12 cellular contexts compared by ENCODE assay signal in the genomic region with DNA sequence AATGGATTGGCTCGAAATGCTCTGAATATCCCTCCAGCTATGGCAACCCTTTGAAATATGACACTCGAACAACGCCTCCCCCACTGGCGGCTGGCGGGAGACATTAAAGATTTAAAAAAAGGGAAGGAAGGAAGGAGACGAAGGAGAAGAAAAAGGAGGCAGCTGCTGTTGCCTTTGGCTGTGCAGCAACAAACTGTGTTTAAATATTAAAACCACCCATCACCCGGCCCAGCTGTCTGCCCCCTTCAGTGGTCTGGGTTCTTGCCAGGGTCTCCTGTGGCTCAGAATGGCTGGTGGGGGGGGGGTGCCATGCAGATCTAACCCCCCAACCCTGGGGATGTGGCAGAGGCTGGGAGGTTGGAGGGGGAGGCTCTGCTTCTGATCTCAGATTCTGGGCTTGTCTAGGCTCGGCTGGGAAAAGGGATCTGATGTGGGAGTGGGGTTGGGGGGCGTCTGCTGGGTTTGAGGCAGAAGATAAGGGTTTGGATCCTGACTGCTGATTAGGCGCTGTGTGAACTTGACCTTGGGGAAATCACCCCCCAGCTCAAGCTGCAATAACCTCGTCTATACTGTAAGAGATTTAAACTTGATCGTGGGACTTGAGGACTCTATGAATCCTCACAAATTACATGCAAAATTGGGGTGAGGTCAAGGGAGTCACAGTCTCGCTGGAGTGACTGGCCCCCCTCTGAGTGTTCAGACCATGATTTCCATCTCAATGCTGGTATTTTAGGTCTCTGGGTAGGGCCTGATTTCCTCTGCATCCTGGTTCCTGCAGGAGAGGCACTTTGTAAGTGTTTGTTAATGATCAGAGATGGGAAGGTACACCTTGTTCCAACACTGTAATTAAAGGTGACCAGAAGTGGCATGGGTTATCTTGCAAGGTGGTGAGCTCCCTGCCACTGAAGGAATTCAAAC. TPM values are rescaled to one million over a fixed set of nuclear protein-coding genes. Genes with fewer than 3 reads are reported as not detected.
DNase-seq lines count a peak whose midpoint lies in the region; ATAC-seq, FAIRE-seq and TF ChIP-seq lines count a peak whose summit lies in the region.
"Had no signal": no experiment of that assay in that cellular context is flagged by ENCODE, and none has a peak within 500 bp of the region (broad histone marks: within the 10 kb centered on the region; RNA-seq: fewer than 3 reads in every experiment).

No MANE protein-coding gene starts in this region.

- peak overlapping the region; percentile 77; the same call in 1 of the 2 replicates for H2BK15ac ChIP-seq in H1 (ENCODE audit: low read length)

- H3K23ac ChIP-seq in H1 (ENCODE audit: insufficient read length): no peak overlapping the region

- peaks cover 7% of the 10 kb centered on the region for H3K4me1 Mint-ChIP-seq in activated T-cell treated with anti-CD3 and anti-CD28 coated beads, Interleukin-2, amount 50 U/mL, for 72 hours (ENCODE audit: low read depth)
- peaks cover 1% of the 10 kb centered on the region for H3K4me1 Mint-ChIP-seq in activated T-cell treated with anti-CD3 and anti-CD28 coated beads, Interleukin-2, amount 50 U/mL, for 4 hours (ENCODE audit: low read depth)
- no peaks in the 10 kb centered on the region for H3K4me1 Mint-ChIP-seq in activated naive CD8-positive, alpha-beta T cell treated with anti-CD3 and anti-CD28 coated beads for 36 hours

- H3K18ac ChIP-seq in H1 (ENCODE audit: extremely low read depth, low read length): peak overlapping the region; percentile 73

- CTCF ChIA-PET in H1 (lab: Charles Lee; ENCODE audit: partially characterized antibody): interaction anchor here (0.6 to 5.6 kb wide), 7 partner anchors 6 to 425 kb away, joined by 3 to 55 read pairs (median 3); no protein-coding TSS in a partner anchor

- H3K56ac ChIP-seq in H1 (replicated peaks; ENCODE audit: insufficient read length, low read depth, low read length): no peak overlapping the region

- peak overlapping the region; percentile 58 for H3K27ac Mint-ChIP-seq in activated T-cell treated with anti-CD3 and anti-CD28 coated beads, Interleukin-2, amount 50 U/mL, for 72 hours
- H3K27ac Mint-ChIP-seq in activated naive CD8-positive, alpha-beta T cell treated with anti-CD3 and anti-CD28 coated beads for 36 hours: no peak overlapping the region

- H3K4me3 Mint-ChIP-seq in activated T-cell treated with anti-CD3 and anti-CD28 coated beads, Interleukin-2, amount 50 U/mL, for 72 hours: no peak overlapping the region
- H3K4me3 Mint-ChIP-seq in activated T-cell treated with anti-CD3 and anti-CD28 coated beads, Interleukin-2, amount 50 U/mL, for 4 hours: no peak overlapping the region
- H3K4me3 Mint-ChIP-seq in activated naive CD8-positive, alpha-beta T cell treated with anti-CD3 and anti-CD28 coated beads for 36 hours: no peak overlapping the region

- H3K27me3 ChIP-seq in H1 (replicated peaks in 1 of 4; ENCODE audit: control insufficient read depth in 3 of 4, extremely low read depth in 1 of 4, insufficient read depth in 3 of 4, low read length in 3 of 4): peaks cover 0 to 13% (median 5%) of the 10 kb centered on the region in 4 experiments; a peak in 5 of 7 replicates
- H3K27me3 ChIP-seq in testis: no peaks in the 10 kb centered on the region

- TF ChIP-seq POLR2A in H1 (IDR thresholded peaks at IDR 0.05; ENCODE audit: control extremely low read depth in 1 of 2, low read depth in 2 of 2, low read length in 2 of 2) (no peak), testis (IDR thresholded peaks at IDR 0.05) (no peak)

- H2BK5ac ChIP-seq in H1 (ENCODE audit: low read depth, low read length): peak overlapping the region; percentile 86; the same call in 1 of the 2 replicates

- H3K4me3 ChIP-seq in H1 (ENCODE audit: extremely low read depth in 1 of 4, insufficient read depth in 2 of 4, low read depth in 3 of 4, low read length in 4 of 4) (peak overlapping the region; percentile 1 to 58 (median 28); a peak in 7 of 8 replicates), testis (no peak overlapping the region)
- H3K4me3 ChIP-seq: spleen, suprapubic skin had no signal

- H3K79me1 ChIP-seq in H1 (ENCODE audit: low read depth, low read length): no peaks in the 10 kb centered on the region

- H3K79me2 ChIP-seq in H1 (ENCODE audit: control insufficient read depth in 1 of 2, insufficient read depth in 2 of 2, low read length in 2 of 2): no peaks in the 10 kb centered on the region

- 11% methylated on average over 13 of the region's 13 CpGs; no CpG with 5 or more reads in 1 of the 2 experiments for WGBS in H1 (ENCODE audit: extremely low coverage in 1 of 2, insufficient coverage in 1 of 2, insufficient read length in 1 of 2, insufficient replicate concordance in 2 of 2, low coverage in 1 of 2, low lambda C conversion rate in 2 of 2, missing lambda C conversion rate in 1 of 2), 2 experiments
- 18 to 27% methylated on average over 13 of the region's 13 CpGs for WGBS in testis, 2 donors

- no peak overlapping the region for H4K91ac ChIP-seq in H1 (replicated peaks; ENCODE audit: insufficient read length, low read length)

- H3K36me3 Mint-ChIP-seq in activated T-cell treated with anti-CD3 and anti-CD28 coated beads, Interleukin-2, amount 50 U/mL, for 72 hours (ENCODE audit: insufficient read depth in 2 of 2): no peaks in the 10 kb centered on the region
- H3K36me3 Mint-ChIP-seq in activated T-cell treated with anti-CD3 and anti-CD28 coated beads, Interleukin-2, amount 50 U/mL, for 4 hours (ENCODE audit: insufficient read depth): no peaks in the 10 kb centered on the region
- H3K36me3 Mint-ChIP-seq in activated naive CD8-positive, alpha-beta T cell treated with anti-CD3 and anti-CD28 coated beads for 36 hours: no peaks in the 10 kb centered on the region

- H3K27me3 Mint-ChIP-seq in activated T-cell treated with anti-CD3 and anti-CD28 coated beads, Interleukin-2, amount 50 U/mL, for 72 hours (ENCODE audit: low read depth): peaks cover 54% of the 10 kb centered on the region
- H3K27me3 Mint-ChIP-seq in activated T-cell treated with anti-CD3 and anti-CD28 coated beads, Interleukin-2, amount 50 U/mL, for 4 hours (ENCODE audit: low read depth): peaks cover 51% of the 10 kb centered on the region
- peaks cover 65% of the 10 kb centered on the region for H3K27me3 Mint-ChIP-seq in activated naive CD8-positive, alpha-beta T cell treated with anti-CD3 and anti-CD28 coated beads for 36 hours

- intact Hi-C loops in testis (cut with DNase I; ENCODE audit: low total_unique reads): loop anchor here (10.0 kb wide), 1 partner anchor 427 kb away; no protein-coding TSS in a partner anchor

- H3K4me1 ChIP-seq in H1 (replicated peaks in 1 of 4; ENCODE audit: control insufficient read depth in 3 of 4, insufficient read depth in 4 of 4, low read length in 3 of 4) (peaks cover 4 to 17% (median 8%) of the 10 kb centered on the region in 4 experiments; a peak in 6 of 7 replicates), testis (no peaks in the 10 kb centered on the region)

- H2AFZ ChIP-seq in H1 (ENCODE audit: low read length): no peak overlapping the region

- peaks cover 2% of the 10 kb centered on the region; the same call in 1 of the 2 replicates for H3K23me2 ChIP-seq in H1 (ENCODE audit: low read depth, low read length)

- H2BK12ac ChIP-seq in H1 (ENCODE audit: low read depth, low read length): peak overlapping the region; percentile 62; the same call in 1 of the 2 replicates

- ATAC-seq in activated T-cell treated with anti-CD3 and anti-CD28 coated beads, Interleukin-2, amount 50 U/mL, for 72 hours (replicated peaks in 1 of 2): no peak
- ATAC-seq in activated T-cell treated with anti-CD3 and anti-CD28 coated beads, Interleukin-2, amount 50 U/mL, for 4 hours: no peak
- ATAC-seq: Panc1 had no signal

- H3K4ac ChIP-seq in H1 (replicated peaks; ENCODE audit: insufficient read length, low read depth, low read length): no peak overlapping the region

- no peak overlapping the region for H2BK120ac ChIP-seq in H1 (replicated peaks; ENCODE audit: low read depth, low read length)

- H3K14ac ChIP-seq in H1 (ENCODE audit: insufficient read length): no peak overlapping the region

- no peak overlapping the region; the same call in 1 of the 2 replicates for H4K8ac ChIP-seq in H1 (ENCODE audit: extremely low read depth, insufficient read depth, low read length)

- peak overlapping the region; percentile 62; the same call in 1 of the 2 replicates for H2BK20ac ChIP-seq in H1 (ENCODE audit: low read length)

- H2AK5ac ChIP-seq in H1 (ENCODE audit: low read depth, low read length): no peak overlapping the region

- no peaks in the 10 kb centered on the region for H4K20me1 ChIP-seq in H1 (replicated peaks in 1 of 2; ENCODE audit: control insufficient read depth in 1 of 2, insufficient read depth in 2 of 2, low read length in 2 of 2)

- FAIRE-seq in H1 (lab: Jason Lieb, UNC): peak; percentile 36

- POLR2A ChIA-PET in H1 (lab: Charles Lee; ENCODE audit: partially characterized antibody): no interaction called here

- TF ChIP-seq EP300 in H1 (IDR thresholded peaks at IDR 0.05; ENCODE audit: borderline replicate concordance in 1 of 2, low read depth in 2 of 2, low read length in 2 of 2): no peak

- peak overlapping the region; percentile 79 to 85 for H3K4me2 ChIP-seq in H1 (ENCODE audit: insufficient read depth in 1 of 2, low read depth in 2 of 2, low read length in 2 of 2)

- H3K9me3 ChIP-seq in H1 (ENCODE audit: insufficient read depth in 2 of 2, low read depth in 1 of 2, low read length in 1 of 2) (no peaks in the 10 kb centered on the region), testis (no peaks in the 10 kb centered on the region)
- H3K9me3 ChIP-seq: spleen, suprapubic skin had no signal

- H3K9ac ChIP-seq in H1 (replicated peaks in 1 of 4; ENCODE audit: extremely low read depth in 1 of 4, low read depth in 3 of 4, low read length in 3 of 4): no peak overlapping the region; a peak in 1 of 7 replicates

- no peak for DNase-seq in activated T-cell treated with anti-CD3 and anti-CD28 coated beads, Interleukin-2, amount 50 U/mL, for 72 hours
- DNase-seq in activated T-cell treated with anti-CD3 and anti-CD28 coated beads, Interleukin-2, amount 50 U/mL, for 4 hours: no peak
- DNase-seq in NCI-H2171 treated with DMSO at 0.1 percent for 48 hours (lab: John Stamatoyannopoulos, UW): peak; percentile 97
- peak in 1 of 2 experiments; percentile 57 for DNase-seq in H1 (ENCODE audit: low read depth in 1 of 2, low spot score in 2 of 2)
- DNase-seq in testis: peak; percentile 9
- DNase-seq in inferior parietal cortex (ENCODE audit: extremely low spot score): no peak
- DNase-seq in activated naive CD8-positive, alpha-beta T cell treated with anti-CD3 and anti-CD28 coated beads for 36 hours: no peak
- no peak for DNase-seq in Ammon's horn (ENCODE audit: low spot score)
- DNase-seq: spleen had no signal

- H3K27ac ChIP-seq in H1 (ENCODE audit: low read depth, low read length) (no peak overlapping the region), testis (no peak overlapping the region)
- H3K27ac ChIP-seq: spleen, suprapubic skin had no signal

- no peak for TF ChIP-seq RAD21 in H1 (IDR thresholded peaks at IDR 0.05 in 1 of 2, conservative IDR thresholded peaks at IDR 0.05 in 1 of 2; ENCODE audit: low read depth in 2 of 2, low read length in 2 of 2)

- H3K9me3 Mint-ChIP-seq in activated T-cell treated with anti-CD3 and anti-CD28 coated beads, Interleukin-2, amount 50 U/mL, for 72 hours: no peaks in the 10 kb centered on the region
- no peaks in the 10 kb centered on the region for H3K9me3 Mint-ChIP-seq in activated T-cell treated with anti-CD3 and anti-CD28 coated beads, Interleukin-2, amount 50 U/mL, for 4 hours
- H3K9me3 Mint-ChIP-seq in activated naive CD8-positive, alpha-beta T cell treated with anti-CD3 and anti-CD28 coated beads for 36 hours: no peaks in the 10 kb centered on the region

- H3K36me3 ChIP-seq in H1 (ENCODE audit: control insufficient read depth in 2 of 4, insufficient read depth in 4 of 4, low read length in 3 of 4) (no peaks in the 10 kb centered on the region), testis (ENCODE audit: low read depth, missing control alignments) (no peaks in the 10 kb centered on the region)
- H3K36me3 ChIP-seq: spleen, suprapubic skin had no signal

- TF ChIP-seq CTCF in H1 (IDR thresholded peaks at IDR 0.05; ENCODE audit: control extremely low read depth in 1 of 3, insufficient read depth in 1 of 3, low read depth in 1 of 3, low read length in 3 of 3) (no peak), testis (IDR thresholded peaks at IDR 0.05) (no peak)

- no peak overlapping the region for H4K5ac ChIP-seq in H1 (ENCODE audit: insufficient read length, low read depth, low read length)

RNA-seq across cellular contexts. Expression of a gene that starts 40.3 kb away (rescaled TPM):
- 10 to 100 TPM; 35.5 to 39.2 TPM for total RNA-seq in activated T-cell treated with anti-CD3 and anti-CD28 coated beads, Interleukin-2, amount 50 U/mL, for 72 hours
- total RNA-seq in activated T-cell treated with anti-CD3 and anti-CD28 coated beads, Interleukin-2, amount 50 U/mL, for 4 hours: 10 to 100 TPM; 31.8 to 37.9 (median 32.1) TPM
- 51.1 and 60.3 TPM in 2 replicates for total RNA-seq in H1 (2021; fragmentation: NEBNext Ultra II Directional; extraction: Animal tissue kit (Norgen Biotek cat#: 25700))
- polyA plus RNA-seq in H1 (2011; rRNA removed): 69.2 and 72.2 TPM in 2 replicates
- 68.8 TPM for polyA plus RNA-seq in H1 (2011; cell fraction: cytosol; rRNA removed)
- 57.1 TPM for polyA plus RNA-seq in H1 (2011; cell fraction: nucleus; rRNA removed)
- polyA plus RNA-seq in H1 (2012, experiment 1 of 2): 39.7 to 48.2 TPM (median 45.8 TPM) in 4 replicates
- polyA plus RNA-seq in H1 (2012, experiment 2 of 2): 36.4 TPM
- polyA plus RNA-seq in H1 (2013, experiment 1 of 2): 48.3 TPM
- polyA plus RNA-seq in H1 (2013, experiment 2 of 2): 52.3 TPM
- 48.7 and 61.2 TPM in 2 replicates for polyA minus RNA-seq in H1 (2011; rRNA and poly(A)+ RNA removed)
- 29.9 TPM for polyA minus RNA-seq in H1 (2011; cell fraction: cytosol; rRNA and poly(A)+ RNA removed)
- polyA minus RNA-seq in H1 (2011; cell fraction: nucleus; rRNA and poly(A)+ RNA removed): 46.8 TPM
- total RNA-seq in testis: 10 to 100 TPM; 80.0 to 83.6 TPM
- polyA plus RNA-seq in testis (ENCODE audit: insufficient read depth, low read depth, low replicate concordance): 76.9 TPM
- 10 to 100 TPM; 29.4 to 30.9 TPM for total RNA-seq in activated naive CD8-positive, alpha-beta T cell treated with anti-CD3 and anti-CD28 coated beads for 36 hours

RNA-seq across cellular contexts. Expression of a gene that starts 46.9 kb away (rescaled TPM):
- under 1 TPM; 0.19 to 0.93 TPM for total RNA-seq in activated T-cell treated with anti-CD3 and anti-CD28 coated beads, Interleukin-2, amount 50 U/mL, for 72 hours
- total RNA-seq in activated T-cell treated with anti-CD3 and anti-CD28 coated beads, Interleukin-2, amount 50 U/mL, for 4 hours: under 1 TPM in 1 of 3 donors, not detected in 2; 0.42 TPM
- total RNA-seq in H1 (2021; fragmentation: NEBNext Ultra II Directional; extraction: Animal tissue kit (Norgen Biotek cat#: 25700)): 66.8 and 71.5 TPM in 2 replicates
- polyA plus RNA-seq in H1 (2011; rRNA removed) (175 and 184 TPM in 2 replicates), testis (ENCODE audit: insufficient read depth, low read depth, low replicate concordance) (6.1 TPM)
- polyA plus RNA-seq in H1 (2011; cell fraction: cytosol; rRNA removed): 189 TPM
- 108 TPM for polyA plus RNA-seq in H1 (2011; cell fraction: nucleus; rRNA removed)
- 95.7 to 129 TPM (median 122 TPM) in 4 replicates for polyA plus RNA-seq in H1 (2012, experiment 1 of 2)
- polyA plus RNA-seq in H1 (2012, experiment 2 of 2): 151 TPM
- polyA plus RNA-seq in H1 (2013, experiment 1 of 2): 60.7 TPM
- 75.9 TPM for polyA plus RNA-seq in H1 (2013, experiment 2 of 2)
- 52.9 and 63.8 TPM in 2 replicates for polyA minus RNA-seq in H1 (2011; rRNA and poly(A)+ RNA removed)
- polyA minus RNA-seq in H1 (2011; cell fraction: cytosol; rRNA and poly(A)+ RNA removed): 35.2 TPM
- 29.1 TPM for polyA minus RNA-seq in H1 (2011; cell fraction: nucleus; rRNA and poly(A)+ RNA removed)
- total RNA-seq in testis: 1 to 10 TPM; 6.2 to 8.7 TPM
- total RNA-seq in activated naive CD8-positive, alpha-beta T cell treated with anti-CD3 and anti-CD28 coated beads for 36 hours: under 1 TPM; 0.23 to 0.36 TPM
- polyA plus RNA-seq: BJ had no signal

Comparison
In these comparisons a context has a peak if more than half of its experiments do, and no peak if none do; other contexts are left out.
1. DNase-seq: peak in NCI-H2171 treated with DMSO at 0.1 percent for 48 hours (single experiment) and testis (single experiment); none in activated T-cell treated with anti-CD3 and anti-CD28 coated beads, Interleukin-2, amount 50 U/mL, for 72 hours (0 of 2), activated T-cell treated with anti-CD3 and anti-CD28 coated beads, Interleukin-2, amount 50 U/mL, for 4 hours (single experiment), inferior parietal cortex (single experiment), activated naive CD8-positive, alpha-beta T cell treated with anti-CD3 and anti-CD28 coated beads for 36 hours (single experiment) and Ammon's horn (single experiment).
2. H3K4me3 ChIP-seq: peak in H1 (4 of 4); none in testis (0 of 2).